8 cellular contexts compared by ENCODE assay signal in the genomic region with DNA sequence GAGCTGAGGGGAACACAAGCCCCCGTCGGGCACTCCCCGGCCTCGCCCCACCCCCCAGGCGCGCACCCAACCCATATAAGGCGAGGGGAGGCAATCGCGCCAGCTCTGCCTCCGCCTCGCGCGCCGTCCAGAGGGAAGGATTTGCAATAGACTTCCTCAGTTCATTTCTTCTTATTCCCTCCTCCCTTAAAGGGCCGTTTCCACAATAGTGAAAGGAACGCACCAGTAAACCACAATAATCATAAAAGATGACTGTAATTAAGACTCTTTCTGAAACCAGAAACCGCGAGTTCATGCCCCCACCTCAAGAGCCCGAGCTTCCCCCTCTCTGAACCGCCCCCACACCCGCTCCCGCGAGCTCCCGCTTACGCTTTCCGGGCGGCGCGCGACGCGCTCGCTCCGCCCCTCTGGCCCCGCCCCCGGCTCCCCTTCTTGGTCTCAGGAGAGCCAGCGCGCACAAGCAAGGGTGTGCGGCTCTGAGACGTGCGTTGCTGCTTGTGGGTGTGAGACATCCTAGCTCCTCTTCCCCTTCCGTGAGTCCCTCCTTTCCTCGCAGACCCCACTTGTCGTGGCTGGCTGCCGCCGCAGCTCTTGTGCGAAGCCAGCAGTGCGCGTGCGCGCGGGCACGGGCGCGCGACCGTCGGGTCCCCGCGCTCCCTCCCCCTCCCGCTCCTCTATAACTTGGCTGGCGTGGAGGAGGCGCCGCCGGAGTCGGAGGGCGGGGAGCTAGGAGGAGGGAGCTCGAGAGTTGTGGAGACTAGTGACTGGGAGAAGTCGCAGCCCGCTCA. TPM values are rescaled to one million over a fixed set of nuclear protein-coding genes. Genes with fewer than 3 reads are reported as not detected.
DNase-seq lines count a peak whose midpoint lies in the region; ATAC-seq and TF ChIP-seq lines count a peak whose summit lies in the region.

A gene with protein sequence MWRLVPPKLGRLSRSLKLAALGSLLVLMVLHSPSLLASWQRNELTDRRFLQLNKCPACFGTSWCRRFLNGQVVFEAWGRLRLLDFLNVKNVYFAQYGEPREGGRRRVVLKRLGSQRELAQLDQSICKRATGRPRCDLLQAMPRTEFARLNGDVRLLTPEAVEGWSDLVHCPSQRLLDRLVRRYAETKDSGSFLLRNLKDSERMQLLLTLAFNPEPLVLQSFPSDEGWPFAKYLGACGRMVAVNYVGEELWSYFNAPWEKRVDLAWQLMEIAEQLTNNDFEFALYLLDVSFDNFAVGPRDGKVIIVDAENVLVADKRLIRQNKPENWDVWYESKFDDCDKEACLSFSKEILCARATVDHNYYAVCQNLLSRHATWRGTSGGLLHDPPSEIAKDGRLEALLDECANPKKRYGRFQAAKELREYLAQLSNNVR (plus strand): TSS at position 457 of the 788 bp plus-strand sequence. CDS start 510 bp downstream, outside the sequence.

- no peak for TF ChIP-seq CTCF in upper lobe of left lung (IDR thresholded peaks at IDR 0.05)

- H3K4me3 ChIP-seq in upper lobe of left lung: peak within 1 kb of the TSS; percentile 52 to 92 (median 72)

- H3K4me1 ChIP-seq in upper lobe of left lung: peaks cover 19 to 22% (median 20%) of the 10 kb centered on the region in 4 donors

- H3K36me3 Mint-ChIP-seq in T-helper 1 cell treated with Interleukin-12 subunit alpha and Interleukin-12 subunit beta and Interleukin-4 antibody, amounts not matched to agents 30 μg/mL and 1 μg/mL, for 36 hours (ENCODE audit: low read depth): no peaks in the 10 kb centered on the region

- peaks cover 33% of the 10 kb centered on the region for H3K27me3 Mint-ChIP-seq in T-helper 1 cell treated with Interleukin-12 subunit alpha and Interleukin-12 subunit beta and Interleukin-4 antibody, amounts not matched to agents 30 μg/mL and 1 μg/mL, for 36 hours (ENCODE audit: low read depth)

- DNase-seq in NCI-H1694 treated with DMSO at 0.1 percent for 48 hours (lab: John Stamatoyannopoulos, UW) (peak; percentile 93), amniotic stem cell (lab: John Stamatoyannopoulos, UW) (peak; percentile 92), left cardiac atrium (peak; percentile 97), posterior vena cava (ENCODE audit: low spot score) (peak; percentile 98), upper lobe of left lung (peak; percentile 95 to 99)

- ATAC-seq in GM18499 (IDR thresholded peaks at IDR 0.05; ENCODE audit: insufficient read depth, unreplicated experiment) (peak; percentile 29), HG02938 (IDR thresholded peaks at IDR 0.05; ENCODE audit: unreplicated experiment) (peak; percentile 46), left cardiac atrium (peak; percentile 87 to 93), upper lobe of left lung (ENCODE audit: low FRiP score in 2 of 2) (peak; percentile 93 to 96)

- 0 to 1% methylated on average over 24 to 69 of the region's 70 CpGs for WGBS in upper lobe of left lung, 2 donors

- H3K27me3 ChIP-seq in upper lobe of left lung: no peaks in the 10 kb centered on the region

- H3K4me3 Mint-ChIP-seq in T-helper 1 cell treated with Interleukin-12 subunit alpha and Interleukin-12 subunit beta and Interleukin-4 antibody, amounts not matched to agents 30 μg/mL and 1 μg/mL, for 36 hours: peak within 1 kb of the TSS; percentile 89

- peak in 3 of 4 donors; percentile 88 to 98 (median 90) for TF ChIP-seq POLR2A in upper lobe of left lung (IDR thresholded peaks at IDR 0.05)

- H3K36me3 ChIP-seq in upper lobe of left lung: no peaks in the 10 kb centered on the region

- intact Hi-C loops in left cardiac atrium (cut with DNase I) (no loop called here), posterior vena cava (cut with DNase I) (no loop called here)

- peak in 1 of 4 donors; percentile 13 for TF ChIP-seq EP300 in upper lobe of left lung (IDR thresholded peaks at IDR 0.05)

- peaks cover 19% of the 10 kb centered on the region for H3K4me1 Mint-ChIP-seq in T-helper 1 cell treated with Interleukin-12 subunit alpha and Interleukin-12 subunit beta and Interleukin-4 antibody, amounts not matched to agents 30 μg/mL and 1 μg/mL, for 36 hours (ENCODE audit: low read depth)

- H3K9me3 ChIP-seq in upper lobe of left lung: no peaks in the 10 kb centered on the region

- peak within 1 kb of the TSS; percentile 90 for H3K27ac Mint-ChIP-seq in T-helper 1 cell treated with Interleukin-12 subunit alpha and Interleukin-12 subunit beta and Interleukin-4 antibody, amounts not matched to agents 30 μg/mL and 1 μg/mL, for 36 hours

- no peaks in the 10 kb centered on the region for H3K9me3 Mint-ChIP-seq in T-helper 1 cell treated with Interleukin-12 subunit alpha and Interleukin-12 subunit beta and Interleukin-4 antibody, amounts not matched to agents 30 μg/mL and 1 μg/mL, for 36 hours

- H3K27ac ChIP-seq in upper lobe of left lung: peak within 1 kb of the TSS; percentile 94 to 97 (median 97)

RNA-seq across cellular contexts. Expression of the gene that starts here (rescaled TPM):
- total RNA-seq in left cardiac atrium: 10 to 100 TPM; 10.4 to 12.3 TPM
- total RNA-seq in posterior vena cava: 10 to 100 TPM; 20.3 to 20.8 TPM
- 10 to 100 TPM; 15.7 to 73.6 (median 28.0) TPM for total RNA-seq in upper lobe of left lung

Comparison
In these comparisons a context has a peak if more than half of its experiments do, and no peak if none do; other contexts are left out.
1. Peak in every context shown above with its lines: DNase-seq, ATAC-seq, H3K4me3 ChIP-seq and H3K27ac ChIP-seq.
2. ATAC-seq: peak in every context shown above with its lines; median percentile 94 in upper lobe of left lung; 90 in left cardiac atrium; 46 in HG02938; 29 in GM18499.